In the genomic region with DNA sequence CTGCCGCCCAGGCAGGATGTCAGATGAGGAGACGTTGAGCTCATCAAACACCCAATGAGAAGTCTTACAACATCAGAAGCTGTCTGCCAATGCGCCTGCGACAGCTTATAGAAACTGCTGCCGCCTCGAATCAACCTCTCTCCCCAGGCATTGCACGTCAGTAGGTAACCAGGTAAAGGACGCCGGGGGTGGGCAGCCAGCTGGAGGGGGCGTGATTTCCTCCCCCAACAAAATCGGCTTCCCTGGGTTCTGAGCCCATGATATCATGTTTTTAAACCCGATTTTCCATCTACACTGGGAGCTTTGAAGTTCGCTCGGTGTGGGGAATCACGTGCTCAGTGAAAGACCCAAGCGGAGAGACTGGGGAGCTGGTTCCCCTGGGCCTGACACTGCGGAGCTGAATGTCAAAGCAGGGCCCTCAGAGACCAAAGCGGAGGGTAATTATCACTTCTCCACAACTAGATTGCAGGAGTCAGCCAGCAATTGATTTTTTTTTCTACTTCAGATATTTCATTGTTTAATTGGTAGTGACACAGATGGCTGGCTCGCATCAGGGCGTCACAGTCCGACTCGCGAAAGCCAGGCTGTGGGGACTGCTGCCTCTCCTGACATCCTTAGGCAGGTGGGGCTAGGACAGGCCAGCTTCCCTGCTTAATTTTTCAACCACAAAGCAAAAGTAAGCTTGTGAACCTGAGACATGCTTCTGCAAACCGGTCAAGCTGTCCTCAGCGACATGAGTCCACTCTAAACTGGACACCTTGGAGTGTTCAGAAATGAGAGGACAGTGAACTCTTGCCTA, we compare ENCODE assay signal across 12 cellular contexts. TPM values are rescaled to one million over a fixed set of nuclear protein-coding genes. Genes with fewer than 3 reads are reported as not detected.
DNase-seq lines count a peak whose midpoint lies in the region; ATAC-seq and TF ChIP-seq lines count a peak whose summit lies in the region.
"Had no signal": no experiment of that assay in that cellular context is flagged by ENCODE, and none has a peak within 500 bp of the region (broad histone marks: within the 10 kb centered on the region; RNA-seq: fewer than 3 reads in every experiment).

No MANE protein-coding gene starts in this region.

- no peaks in the 10 kb centered on the region for H3K9me3 ChIP-seq in iPS-15b (ENCODE audit: control insufficient read depth, insufficient read depth, low read length)

- H3K36me3 ChIP-seq in iPS-15b (ENCODE audit: control insufficient read depth, insufficient read depth, low read length): no peaks in the 10 kb centered on the region

- H3K9ac ChIP-seq in iPS-15b (ENCODE audit: low read depth, low read length): no peak overlapping the region

- CTCF ChIA-PET in Calu3 (lab: Charles Lee): interaction anchor here (0.7 kb wide), 1 partner anchor 184 kb away, joined by 5 read pairs; no protein-coding TSS in a partner anchor

- peaks cover 9% of the 10 kb centered on the region for H3K4me1 Mint-ChIP-seq in activated CD4-positive, alpha-beta T cell treated with anti-CD3 and anti-CD28 coated beads, Interleukin-2, amount 10 ng/mL, durations not matched to agents 24 days and 14 days
- peaks cover 12% of the 10 kb centered on the region for H3K4me1 Mint-ChIP-seq in Calu3 (ENCODE audit: low read depth, unreplicated experiment)

- no TSS peak for BruUV-seq in Calu3 (replicated peaks; lab: Mats Ljungman, UMichigan)

- no peaks in the 10 kb centered on the region for H3K9me3 Mint-ChIP-seq in activated CD4-positive, alpha-beta T cell treated with anti-CD3 and anti-CD28 coated beads, Interleukin-2, amount 10 ng/mL, durations not matched to agents 24 days and 14 days
- H3K9me3 Mint-ChIP-seq in Calu3 (ENCODE audit: low read depth, unreplicated experiment): no peaks in the 10 kb centered on the region

- peak overlapping the region; percentile 44 for H3K4me3 Mint-ChIP-seq in activated CD4-positive, alpha-beta T cell treated with anti-CD3 and anti-CD28 coated beads, Interleukin-2, amount 10 ng/mL, durations not matched to agents 24 days and 14 days
- no peak overlapping the region for H3K4me3 Mint-ChIP-seq in Calu3 (ENCODE audit: low read depth, unreplicated experiment)

- peak overlapping the region; percentile 38 for H3K4me3 ChIP-seq in iPS-15b (ENCODE audit: low read depth, low read length)
- H3K4me3 ChIP-seq: PC-9 had no signal

- no peak for ATAC-seq in GM19467 (IDR thresholded peaks at IDR 0.05; ENCODE audit: unreplicated experiment)
- ATAC-seq: HCT116 had no signal

- intact Hi-C loops in activated CD4-positive, alpha-beta T cell treated with anti-CD3 and anti-CD28 coated beads, Interleukin-2, amount 10 ng/mL, durations not matched to agents 24 days and 14 days (cut with micrococcal nuclease): no loop called here
- intact Hi-C loops in Calu3 (cut with micrococcal nuclease; ENCODE audit: unreplicated experiment): no loop called here

- peak; percentile 34 for DNase-seq in stimulated activated CD4-positive, alpha-beta T cell treated with anti-CD3 and anti-CD28 coated beads, Interleukin-15, amount 100 ng/mL, for 24 hours
- no peak for DNase-seq in stimulated activated CD4-positive, alpha-beta T cell treated with anti-CD3 and anti-CD28 coated beads, Interleukin-12 subunit alpha, Interleukin-12 subunit beta, amount 100 ng/mL, for 4 hours
- peak; percentile 75 for DNase-seq in activated CD4-positive, alpha-beta T cell treated with anti-CD3 and anti-CD28 coated beads, Interleukin-2, amount 10 ng/mL, durations not matched to agents 24 days and 14 days
- DNase-seq in NCI-H187 (lab: John Stamatoyannopoulos, UW) (no peak), NCI-H446 (lab: John Stamatoyannopoulos, UW) (no peak), Calu3 (no peak)
- DNase-seq: cortex of kidney, hypothalamus had no signal

- H3K27me3 Mint-ChIP-seq in activated CD4-positive, alpha-beta T cell treated with anti-CD3 and anti-CD28 coated beads, Interleukin-2, amount 10 ng/mL, durations not matched to agents 24 days and 14 days: peaks cover 34% of the 10 kb centered on the region
- H3K27me3 Mint-ChIP-seq in Calu3 (ENCODE audit: unreplicated experiment): no peaks in the 10 kb centered on the region

- H3K27me3 ChIP-seq in iPS-15b (ENCODE audit: control insufficient read depth, insufficient read depth, low read length): no peaks in the 10 kb centered on the region

- H3K36me3 Mint-ChIP-seq in activated CD4-positive, alpha-beta T cell treated with anti-CD3 and anti-CD28 coated beads, Interleukin-2, amount 10 ng/mL, durations not matched to agents 24 days and 14 days (ENCODE audit: low read depth): no peaks in the 10 kb centered on the region
- H3K36me3 Mint-ChIP-seq in Calu3 (ENCODE audit: insufficient read depth, unreplicated experiment): no peaks in the 10 kb centered on the region

- TF ChIP-seq CTCF in Calu3 (IDR thresholded peaks at IDR 0.05; ENCODE audit: unreplicated experiment): no peak

- peak overlapping the region; percentile 22 for H3K27ac Mint-ChIP-seq in activated CD4-positive, alpha-beta T cell treated with anti-CD3 and anti-CD28 coated beads, Interleukin-2, amount 10 ng/mL, durations not matched to agents 24 days and 14 days
- no peak overlapping the region for H3K27ac Mint-ChIP-seq in Calu3 (ENCODE audit: unreplicated experiment)

- peaks cover 23% of the 10 kb centered on the region for H3K4me1 ChIP-seq in iPS-15b (ENCODE audit: control insufficient read depth, insufficient read depth, low read length)

RNA-seq across cellular contexts. Expression of a gene that starts 15.4 kb away (rescaled TPM):
- 0.17 and 0.23 TPM in 2 replicates for total RNA-seq in activated CD4-positive, alpha-beta T cell treated with anti-CD3 and anti-CD28 coated beads, Interleukin-2, amount 10 ng/mL, durations not matched to agents 24 days and 14 days
- total RNA-seq in Calu3 (2022): 21.0 and 21.9 TPM in 2 replicates

RNA-seq across cellular contexts. Expression of a gene that starts 50.0 kb away (rescaled TPM):
- total RNA-seq in activated CD4-positive, alpha-beta T cell treated with anti-CD3 and anti-CD28 coated beads, Interleukin-2, amount 10 ng/mL, durations not matched to agents 24 days and 14 days: 0.90 and 0.96 TPM in 2 replicates
- not detected in 2 replicates for total RNA-seq in Calu3 (2022)
- total RNA-seq: PC-9 had no signal

Comparison
In these comparisons a context has a peak if more than half of its experiments do, and no peak if none do; other contexts are left out.
1. DNase-seq: peak in stimulated activated CD4-positive, alpha-beta T cell treated with anti-CD3 and anti-CD28 coated beads, Interleukin-15, amount 100 ng/mL, for 24 hours (single experiment) and activated CD4-positive, alpha-beta T cell treated with anti-CD3 and anti-CD28 coated beads, Interleukin-2, amount 10 ng/mL, durations not matched to agents 24 days and 14 days (single experiment); none in stimulated activated CD4-positive, alpha-beta T cell treated with anti-CD3 and anti-CD28 coated beads, Interleukin-12 subunit alpha, Interleukin-12 subunit beta, amount 100 ng/mL, for 4 hours (single experiment), NCI-H187 (0 of 2), NCI-H446 (0 of 2) and Calu3 (single experiment).
2. RNA of a gene that starts 15.4 kb away (total RNA-seq): 21.0 to 21.9 TPM in Calu3; 0.17 to 0.23 TPM in activated CD4-positive, alpha-beta T cell treated with anti-CD3 and anti-CD28 coated beads, Interleukin-2, amount 10 ng/mL, durations not matched to agents 24 days and 14 days; every median in the first group is over 10 times any median in the second.